ENCODE assay signal across 10 cellular contexts in the genomic region with DNA sequence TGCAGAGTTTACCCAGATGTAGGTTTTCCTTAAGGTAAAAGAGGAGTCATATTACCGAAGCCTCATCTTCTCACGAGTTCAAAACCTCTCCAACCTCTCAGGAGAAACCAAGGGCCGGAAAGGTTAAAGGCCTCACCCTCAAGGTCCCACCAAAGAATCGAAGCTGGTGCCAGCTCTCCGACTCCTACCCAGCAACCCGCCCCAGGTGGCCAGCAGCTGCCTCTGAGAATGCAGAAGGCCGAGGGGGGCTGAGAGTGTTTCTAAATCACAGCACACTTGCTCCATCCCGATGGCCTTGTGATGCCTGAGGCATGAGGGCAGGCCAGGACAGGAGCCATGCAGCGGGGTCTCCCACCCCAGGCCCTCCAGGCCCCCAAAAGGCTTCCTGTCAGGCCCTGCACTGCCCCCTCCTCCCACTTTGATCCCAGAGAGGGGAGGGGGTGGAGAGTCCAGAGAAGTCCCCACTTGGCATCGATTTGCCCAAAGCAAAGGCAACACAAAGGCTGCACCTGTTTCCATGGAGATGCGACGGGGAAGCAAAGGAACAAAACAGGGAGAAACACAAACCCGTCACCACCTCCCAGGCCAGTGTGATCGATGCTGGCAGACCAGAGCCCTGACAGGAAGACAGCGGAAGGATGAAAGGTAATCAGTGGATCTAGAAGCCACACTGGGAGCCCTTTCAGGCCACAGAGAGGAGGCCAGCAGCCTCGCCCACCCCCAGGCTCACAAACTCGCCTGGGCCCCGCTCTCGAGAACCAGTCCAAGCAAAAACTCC. TPM values are rescaled to one million over a fixed set of nuclear protein-coding genes. Genes with fewer than 3 reads are reported as not detected.
DNase-seq lines count a peak whose midpoint lies in the region; ATAC-seq and TF ChIP-seq lines count a peak whose summit lies in the region.
"Had no signal": no experiment of that assay in that cellular context is flagged by ENCODE, and none has a peak within 500 bp of the region (broad histone marks: within the 10 kb centered on the region; RNA-seq: fewer than 3 reads in every experiment).

No MANE protein-coding gene starts in this region.

- no peaks in the 10 kb centered on the region for H3K36me3 ChIP-seq in cardiac muscle cell
- no peaks in the 10 kb centered on the region for H3K36me3 ChIP-seq in vagina

- peak overlapping the region; percentile 82 for H3K27ac Mint-ChIP-seq in mesothelial cell of epicardium
- no peak overlapping the region for H3K27ac Mint-ChIP-seq in activated CD8-positive, alpha-beta T cell treated with anti-CD3 and anti-CD28 coated beads for 36 hours

- CTCF ChIA-PET in activated CD8-positive, alpha-beta T cell treated with anti-CD3 and anti-CD28 coated beads for 36 hours (lab: Charles Lee) = interaction anchor here (1.1 kb wide), 1 partner anchor 23 kb away, joined by 3 read pairs; no protein-coding TSS in a partner anchor

- ATAC-seq in Right ventricle myocardium inferior (no peak), GM21528 (IDR thresholded peaks at IDR 0.05; ENCODE audit: low FRiP score, unreplicated experiment) (no peak)
- ATAC-seq in activated CD8-positive, alpha-beta T cell treated with anti-CD3 and anti-CD28 coated beads for 36 hours = no peak

- no peak overlapping the region for H3K4me3 ChIP-seq in cardiac muscle cell
- H3K4me3 ChIP-seq in vagina = no peak overlapping the region

- TF ChIP-seq CTCF in cardiac muscle cell (IDR thresholded peaks at IDR 0.05; ENCODE audit: low read depth, low read length) = no peak
- TF ChIP-seq CTCF in mesothelial cell of epicardium (IDR thresholded peaks at IDR 0.05; ENCODE audit: unreplicated experiment) = no peak
- no peak for TF ChIP-seq CTCF in vagina (IDR thresholded peaks at IDR 0.05)
- TF ChIP-seq CTCF in activated CD8-positive, alpha-beta T cell treated with anti-CD3 and anti-CD28 coated beads for 36 hours (IDR thresholded peaks at IDR 0.05) = no peak

- no peaks in the 10 kb centered on the region for H3K9me3 Mint-ChIP-seq in mesothelial cell of epicardium
- H3K9me3 Mint-ChIP-seq in activated CD8-positive, alpha-beta T cell treated with anti-CD3 and anti-CD28 coated beads for 36 hours = no peaks in the 10 kb centered on the region
- H3K9me3 Mint-ChIP-seq: central memory CD8-positive, alpha-beta T cell had no signal

- no peaks in the 10 kb centered on the region for H3K36me3 Mint-ChIP-seq in mesothelial cell of epicardium
- no peaks in the 10 kb centered on the region for H3K36me3 Mint-ChIP-seq in activated CD8-positive, alpha-beta T cell treated with anti-CD3 and anti-CD28 coated beads for 36 hours (ENCODE audit: low read depth)

- no peak overlapping the region for H3K4me3 Mint-ChIP-seq in mesothelial cell of epicardium
- no peak overlapping the region for H3K4me3 Mint-ChIP-seq in activated CD8-positive, alpha-beta T cell treated with anti-CD3 and anti-CD28 coated beads for 36 hours
- H3K4me3 Mint-ChIP-seq: central memory CD8-positive, alpha-beta T cell had no signal

- H3K9me3 ChIP-seq in cardiac muscle cell (ENCODE audit: low read depth) = no peaks in the 10 kb centered on the region
- H3K9me3 ChIP-seq in vagina = no peaks in the 10 kb centered on the region

- intact Hi-C loops in Right ventricle myocardium inferior (cut with DNase I) = loop anchor here (2.0 kb wide), 2 partner anchors 21 to 23 kb away; no protein-coding TSS in a partner anchor
- intact Hi-C loops in vagina (cut with DNase I) = no loop called here
- intact Hi-C loops in activated CD8-positive, alpha-beta T cell treated with anti-CD3 and anti-CD28 coated beads for 36 hours (cut with micrococcal nuclease) = no loop called here

- H3K27ac ChIP-seq in cardiac muscle cell (peak overlapping the region; percentile 33), vagina (peak overlapping the region; percentile 42)

- no peak for TF ChIP-seq POLR2A in vagina (IDR thresholded peaks at IDR 0.05)

- DNase-seq in cardiac muscle cell (ENCODE audit: low read depth in 1 of 2, low spot score in 1 of 2) (no peak), Right ventricle myocardium inferior (ENCODE audit: missing footprints) (no peak), astrocyte of the hippocampus (ENCODE audit: low read depth, low spot score) (peak; percentile 83), mesothelial cell of epicardium (ENCODE audit: low spot score in 2 of 2, unreplicated experiment in 2 of 2) (no peak), vagina (ENCODE audit: extremely low spot score in 2 of 2) (no peak), cerebellar nuclear complex (lab: John Stamatoyannopoulos, UW) (no peak)
- DNase-seq in activated CD8-positive, alpha-beta T cell treated with anti-CD3 and anti-CD28 coated beads for 36 hours = no peak
- DNase-seq: activated CD4-positive, CD25-positive, alpha-beta regulatory T cell treated with anti-CD3 and anti-CD28 coated beads, Interleukin-2, amount 50 U/mL, for 72 hours had no signal

- H3K4me1 ChIP-seq in cardiac muscle cell (ENCODE audit: low read depth) = peaks cover 24% of the 10 kb centered on the region
- peaks cover 86% of the 10 kb centered on the region for H3K4me1 ChIP-seq in vagina

- peaks cover 66% of the 10 kb centered on the region for H3K4me1 Mint-ChIP-seq in mesothelial cell of epicardium
- no peaks in the 10 kb centered on the region for H3K4me1 Mint-ChIP-seq in activated CD8-positive, alpha-beta T cell treated with anti-CD3 and anti-CD28 coated beads for 36 hours (ENCODE audit: low read depth)
- H3K4me1 Mint-ChIP-seq: central memory CD8-positive, alpha-beta T cell had no signal

- H3K27me3 Mint-ChIP-seq in mesothelial cell of epicardium (ENCODE audit: low read depth) = no peaks in the 10 kb centered on the region
- H3K27me3 Mint-ChIP-seq in activated CD8-positive, alpha-beta T cell treated with anti-CD3 and anti-CD28 coated beads for 36 hours = no peaks in the 10 kb centered on the region

- POLR2A ChIA-PET in activated CD8-positive, alpha-beta T cell treated with anti-CD3 and anti-CD28 coated beads for 36 hours (lab: Charles Lee) = interaction anchor here (1.1 kb wide), 1 partner anchor 73 kb away, joined by 3 read pairs; no protein-coding TSS in a partner anchor

- H3K27me3 ChIP-seq in cardiac muscle cell (no peaks in the 10 kb centered on the region), vagina (no peaks in the 10 kb centered on the region)

RNA-seq across cellular contexts. Expression of a gene that starts 39.0 kb away (rescaled TPM):
- total RNA-seq in cardiac muscle cell = 14.8 and 18.3 TPM in 2 replicates
- polyA plus RNA-seq in cardiac muscle cell = 10.9 and 15.3 TPM in 2 replicates
- 49.1 TPM for total RNA-seq in Right ventricle myocardium inferior
- 37.0 to 38.7 TPM (median 37.8 TPM) in 3 replicates for total RNA-seq in mesothelial cell of epicardium
- 28.7 TPM for total RNA-seq in vagina
- under 1 TPM; 0.29 to 0.40 TPM for total RNA-seq in activated CD8-positive, alpha-beta T cell treated with anti-CD3 and anti-CD28 coated beads for 36 hours

Comparison
In these comparisons a context has a peak if more than half of its experiments do, and no peak if none do; other contexts are left out.
1. RNA of a gene that starts 39.0 kb away (total RNA-seq): 49.1 TPM in Right ventricle myocardium inferior (single experiment), 37.0 to 38.7 TPM in mesothelial cell of epicardium, 28.7 TPM in vagina (single experiment) and 14.8 to 18.3 TPM in cardiac muscle cell; 0.29 to 0.40 TPM in activated CD8-positive, alpha-beta T cell treated with anti-CD3 and anti-CD28 coated beads for 36 hours; every median in the first group is over 10 times any median in the second.